1 cellular context compared by ENCODE assay signal in the genomic region with DNA sequence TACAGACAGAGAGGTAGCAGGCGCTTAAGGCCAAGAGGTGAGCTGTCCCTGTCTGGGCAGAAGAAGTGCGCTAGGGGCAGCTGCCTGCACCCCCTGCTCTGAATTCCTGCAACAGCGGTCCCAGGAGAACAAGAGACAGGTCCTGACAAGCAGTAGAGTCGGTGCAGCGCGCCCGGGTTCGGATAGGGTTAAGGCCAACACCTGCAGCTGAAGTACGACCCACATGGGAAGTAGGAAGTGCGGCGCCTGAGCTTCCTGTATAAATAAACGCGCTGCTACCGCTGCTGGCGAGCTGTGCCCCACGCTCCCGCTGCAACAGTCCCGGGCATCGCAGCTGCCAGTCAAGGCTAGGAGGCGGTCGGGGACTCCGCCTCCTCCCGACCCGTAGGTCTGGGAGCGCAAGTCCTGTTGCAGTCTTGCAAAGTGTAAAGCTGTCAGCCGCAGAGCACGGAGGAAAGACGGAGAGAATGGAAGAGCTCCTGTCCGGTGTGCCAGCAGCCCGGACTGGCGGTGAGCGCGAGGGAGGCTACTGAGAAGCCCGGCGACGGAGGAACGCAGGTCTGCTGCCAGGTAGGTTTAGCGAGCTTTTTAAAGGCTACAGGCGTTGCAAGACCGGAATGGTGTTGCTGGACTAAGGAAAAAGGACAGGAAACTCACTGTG.
TF ChIP-seq lines count a peak whose summit lies in the region.

A gene (plus strand): TSS at position 290 of the 661 bp plus-strand sequence. CDS start 12,185 bp downstream, outside the sequence.

TF ChIP-seq in HCT116, 20 proteins besides CTCF, POLR2A, EP300 and RAD21 (continued from another document):
- TF ChIP-seq CBX3 (IDR thresholded peaks at IDR 0.05; ENCODE audit: low read depth) (peak; percentile 72), EZH2 (IDR thresholded peaks at IDR 0.05) (no peak), FOSL1 (IDR thresholded peaks at IDR 0.05; ENCODE audit: low read depth) (no peak), SIN3A (IDR thresholded peaks at IDR 0.05; ENCODE audit: low read depth) (peak; percentile 65; the same call in 1 of the 2 replicates), JUND (IDR thresholded peaks at IDR 0.05) (no peak), POLR2AphosphoS5 (IDR thresholded peaks at IDR 0.05; ENCODE audit: low read depth, low read length) (peak; percentile 79), ZFX (IDR thresholded peaks at IDR 0.05) (no peak), ELF1 (IDR thresholded peaks at IDR 0.05; ENCODE audit: borderline replicate concordance, low read depth) (peak; percentile 72), YY1 (IDR thresholded peaks at IDR 0.05; ENCODE audit: extremely low read depth, insufficient replicate concordance, low read depth, low read length) (no peak)
- TF ChIP-seq, protein P1, sequence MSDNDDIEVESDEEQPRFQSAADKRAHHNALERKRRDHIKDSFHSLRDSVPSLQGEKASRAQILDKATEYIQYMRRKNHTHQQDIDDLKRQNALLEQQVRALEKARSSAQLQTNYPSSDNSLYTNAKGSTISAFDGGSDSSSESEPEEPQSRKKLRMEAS (IDR thresholded peaks at IDR 0.05): peak; percentile 92
- TF ChIP-seq, protein P2, sequence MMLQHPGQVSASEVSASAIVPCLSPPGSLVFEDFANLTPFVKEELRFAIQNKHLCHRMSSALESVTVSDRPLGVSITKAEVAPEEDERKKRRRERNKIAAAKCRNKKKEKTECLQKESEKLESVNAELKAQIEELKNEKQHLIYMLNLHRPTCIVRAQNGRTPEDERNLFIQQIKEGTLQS (IDR thresholded peaks at IDR 0.05): no peak
TF ChIP-seq in HCT116: peak in this region for 6.
